ENCODE assay signal across 14 cellular contexts in genomic region chr3:11566916-11567315, GRCh38.
DNase-seq lines count a peak whose midpoint lies in the region; ATAC-seq, FAIRE-seq and TF ChIP-seq lines count a peak whose summit lies in the region.
"Had no signal": no experiment of that assay in that cellular context is flagged by ENCODE, and none has a peak within 500 bp of the region (broad histone marks: within the 10 kb centered on the region; RNA-seq: fewer than 3 reads in every experiment).

No MANE protein-coding gene starts in this region.

- BruUV-seq in HepG2 (replicated peaks; lab: Mats Ljungman, UMichigan), result no TSS peak
- no TSS peak for BruUV-seq in K562 (replicated peaks; lab: Mats Ljungman, UMichigan)

- H3K79me2 ChIP-seq in HepG2 (ENCODE audit: insufficient read depth, low read length) (peaks cover 58% of the 10 kb centered on the region), K562 (ENCODE audit: control insufficient read depth, insufficient read depth, low read length) (no peaks in the 10 kb centered on the region)

- no peak overlapping the region for H3K27ac ChIP-seq in HepG2 (ENCODE audit: extremely low read length, insufficient read depth, low read length)
- H3K27ac ChIP-seq in right lobe of liver, result no peak overlapping the region
- H3K27ac ChIP-seq in K562 (ENCODE audit: extremely low read depth, low read depth, low read length), result no peak overlapping the region
- no peak overlapping the region for H3K27ac ChIP-seq in naive thymus-derived CD4-positive, alpha-beta T cell (ENCODE audit: low read depth, low read length)

- H3K4me3 Mint-ChIP-seq in naive thymus-derived CD4-positive, alpha-beta T cell, result no peak overlapping the region
- no peak overlapping the region for H3K4me3 Mint-ChIP-seq in type B pancreatic cell
- H3K4me3 Mint-ChIP-seq: activated CD4-positive, alpha-beta T cell treated with anti-CD3 and anti-CD28 coated beads, Interleukin-2, amount 10 ng/mL, durations not matched to agents 7 days and 5 days had no signal

- H3K9ac ChIP-seq in HepG2 (ENCODE audit: insufficient read depth, low read depth, low read length) (no peak overlapping the region), K562 (ENCODE audit: insufficient read depth in 1 of 2, low read depth in 2 of 2, low read length in 2 of 2) (0 out of 4 replicates have a peak overlapping the region, but pooled peaks of 1 of the 2 experiments have one; percentile 7)

- FAIRE-seq in HepG2 (lab: Jason Lieb, UNC) (no peak), K562 (lab: Jason Lieb, UNC) (peak; percentile 35)

- no peak overlapping the region for H2AFZ ChIP-seq in HepG2 (ENCODE audit: low read length)
- H2AFZ ChIP-seq in K562 (ENCODE audit: low read depth, low read length), result no peak overlapping the region

- in situ Hi-C loops in HepG2 (cut with HindIII; ENCODE audit: extremely low pct_ligation_motif_present, low pct_unique_long_range_greater_than_20kb), result no loop called here
- in situ Hi-C loops in K562 (cut with MboI), result no loop called here

- no peaks in the 10 kb centered on the region for H3K27me3 ChIP-seq in HepG2 (ENCODE audit: control insufficient read depth in 1 of 2, insufficient read depth in 2 of 2, low read length in 2 of 2)
- no peaks in the 10 kb centered on the region for H3K27me3 ChIP-seq in right lobe of liver
- H3K27me3 ChIP-seq in K562 (ENCODE audit: control insufficient read depth in 2 of 2, insufficient read depth in 2 of 2, low read length in 2 of 2), result peaks cover 0 to 14% of the 10 kb centered on the region in 2 experiments; a peak in 1 of 5 replicates
- no peaks in the 10 kb centered on the region for H3K27me3 ChIP-seq in naive thymus-derived CD4-positive, alpha-beta T cell (ENCODE audit: control insufficient read depth in 2 of 2, insufficient read depth in 2 of 2, low read length in 2 of 2)
- H3K27me3 ChIP-seq: BE2C, heart left ventricle had no signal

- no peaks in the 10 kb centered on the region for H3K9me1 ChIP-seq in K562 (ENCODE audit: control insufficient read depth, insufficient read depth, low read length)

- H3K4me1 ChIP-seq in HepG2 (ENCODE audit: insufficient read depth, low read length) (no peaks in the 10 kb centered on the region), right lobe of liver (no peaks in the 10 kb centered on the region), K562 (replicated peaks in 1 of 2; ENCODE audit: control insufficient read depth in 2 of 2, insufficient read depth in 2 of 2, low read length in 2 of 2) (peaks cover 0 to 9% of the 10 kb centered on the region in 2 experiments; a peak in 1 of 5 replicates)
- no peaks in the 10 kb centered on the region for H3K4me1 ChIP-seq in naive thymus-derived CD4-positive, alpha-beta T cell (ENCODE audit: control insufficient read depth in 2 of 2, insufficient read depth in 2 of 2, low read length in 2 of 2)
- H3K4me1 ChIP-seq: BE2C had no signal

- H3K36me3 ChIP-seq in HepG2 (replicated peaks in 1 of 2; ENCODE audit: control insufficient read depth in 1 of 2, insufficient read depth in 2 of 2, low read length in 2 of 2) (peaks cover 39 to 83% of the 10 kb centered on the region in 2 experiments; a peak in 4 of 5 replicates), right lobe of liver (peaks cover 0 to 5% (median 1%) of the 10 kb centered on the region in 4 donors), K562 (ENCODE audit: control insufficient read depth, insufficient read depth, low read length) (no peaks in the 10 kb centered on the region; the same call in 2 of the 3 replicates)
- H3K36me3 ChIP-seq in naive thymus-derived CD4-positive, alpha-beta T cell (ENCODE audit: control insufficient read depth in 2 of 3, insufficient read depth in 3 of 3, low read length in 3 of 3), result peaks cover 0 to 56% (median 0%) of the 10 kb centered on the region in 3 experiments
- H3K36me3 ChIP-seq: BE2C had no signal

- H3K4me3 ChIP-seq in HepG2 (replicated peaks in 1 of 3; ENCODE audit: insufficient read depth in 1 of 3, low read depth in 2 of 3, low read length in 3 of 3) (no peak overlapping the region), right lobe of liver (no peak overlapping the region), K562 (no peak overlapping the region)
- no peak overlapping the region for H3K4me3 ChIP-seq in naive thymus-derived CD4-positive, alpha-beta T cell (ENCODE audit: low read length)
- H3K4me3 ChIP-seq: heart left ventricle, lung had no signal

- H3K9me3 Mint-ChIP-seq in naive thymus-derived CD4-positive, alpha-beta T cell, result no peaks in the 10 kb centered on the region
- H3K9me3 Mint-ChIP-seq in type B pancreatic cell, result no peaks in the 10 kb centered on the region
- H3K9me3 Mint-ChIP-seq: activated CD4-positive, alpha-beta T cell treated with anti-CD3 and anti-CD28 coated beads, Interleukin-2, amount 10 ng/mL, durations not matched to agents 7 days and 5 days had no signal

- CTCF ChIA-PET in HepG2 (lab: Yijun Ruan, JAX; ENCODE audit: low intra/inter-chr PET ratio, low total read pairs) (interaction anchor here (0.8 kb wide), 1 partner anchor 85 kb away, joined by 3 read pairs; no protein-coding TSS in a partner anchor), K562 (lab: Yijun Ruan, JAX; ENCODE audit: low intra/inter-chr PET ratio) (no interaction called here)
- CTCF ChIA-PET in naive thymus-derived CD4-positive, alpha-beta T cell (lab: Charles Lee), result no interaction called here

- peak overlapping the region in 8 of 9 donors; percentile 9 to 68 (median 42) for H3K27ac Mint-ChIP-seq in naive thymus-derived CD4-positive, alpha-beta T cell
- H3K27ac Mint-ChIP-seq in type B pancreatic cell, result peak overlapping the region; percentile 12

- ATAC-seq in HepG2 (no peak), right lobe of liver (no peak), K562 (peak; percentile 82), HG03439 (IDR thresholded peaks at IDR 0.05; ENCODE audit: unreplicated experiment) (no peak)
- no peak for ATAC-seq in naive thymus-derived CD4-positive, alpha-beta T cell
- ATAC-seq: heart left ventricle had no signal

- intact Hi-C loops in HepG2 (cut with micrococcal nuclease; ENCODE audit: unreplicated experiment), result no loop called here
- intact Hi-C loops in right lobe of liver (cut with DNase I), result no loop called here
- intact Hi-C loops in K562 (cut with micrococcal nuclease), result no loop called here
- intact Hi-C loops in naive thymus-derived CD4-positive, alpha-beta T cell (cut with micrococcal nuclease), result loop anchor here in 1 of 2 donors (5.0 kb wide), 1 partner anchor 75 kb away; the partner anchor contains the start of gene VGLL4

- TF ChIP-seq POLR2A in HepG2 (IDR thresholded peaks at IDR 0.05; ENCODE audit: insufficient read depth in 1 of 2, low read depth in 2 of 2, low read length in 2 of 2) (no peak), right lobe of liver (IDR thresholded peaks at IDR 0.05) (no peak), K562 (conservative IDR thresholded peaks at IDR 0.05) (no peak)

- H3K36me3 Mint-ChIP-seq in naive thymus-derived CD4-positive, alpha-beta T cell, result peaks cover 0 to 22% (median 5%) of the 10 kb centered on the region in 5 donors
- peaks cover 27% of the 10 kb centered on the region for H3K36me3 Mint-ChIP-seq in type B pancreatic cell

- TF ChIP-seq EP300 in HepG2 (IDR thresholded peaks at IDR 0.05; ENCODE audit: low read depth in 2 of 2, low read length in 2 of 2), result no peak
- TF ChIP-seq EP300 in HepG2 (CRISPR knock-in tag; IDR thresholded peaks at IDR 0.05; ENCODE audit: borderline replicate concordance), result no peak
- TF ChIP-seq EP300 in K562 (IDR thresholded peaks at IDR 0.05; ENCODE audit: low read length), result no peak

- DNase-seq in HepG2 (ENCODE audit: low spot score), result no peak
- DNase-seq in right lobe of liver, result no peak
- DNase-seq in K562 (ENCODE audit: extremely low read depth in 1 of 4, low spot score in 3 of 4), result peak; percentile 44 to 71 (median 62)
- no peak for DNase-seq in naive thymus-derived CD4-positive, alpha-beta T cell
- no peak for DNase-seq in type B pancreatic cell (ENCODE audit: extremely low spot score, unreplicated experiment)
- no peak for DNase-seq in NCI-H226
- no peak for DNase-seq in HK-2 (ENCODE audit: unreplicated experiment)
- DNase-seq: activated CD4-positive, alpha-beta T cell treated with anti-CD3 and anti-CD28 coated beads, Interleukin-2, amount 10 ng/mL, durations not matched to agents 7 days and 5 days; activated naive CD4-positive, alpha-beta T cell treated with Interleukin-2 at 50 U/mL for 16 hours; BE2C; NCI-H1436 had no signal

- H4K20me1 ChIP-seq in HepG2 (ENCODE audit: insufficient read depth, low read length) (peaks cover 32% of the 10 kb centered on the region; the same call in 1 of the 2 replicates), K562 (replicated peaks; ENCODE audit: control insufficient read depth, insufficient read depth, low read length) (peaks cover 14% of the 10 kb centered on the region)

- WGBS in HepG2 (ENCODE audit: low lambda C conversion rate), result over 99% methylated on average over 15 of the region's 17 CpGs
- WGBS in right lobe of liver (ENCODE audit: insufficient coverage, low coverage, low lambda C conversion rate, missing lambda C conversion rate), result 96% methylated on average over 3 of the region's 17 CpGs
- 72% methylated on average over 17 of the region's 17 CpGs for WGBS in K562 (ENCODE audit: insufficient coverage, low coverage, missing lambda C conversion rate)

- POLR2A ChIA-PET in HepG2 (lab: Yijun Ruan, JAX), result no interaction called here
- POLR2A ChIA-PET in K562 (lab: Yijun Ruan, JAX), result interaction anchor here (1.8 kb wide), 1 partner anchor 10 kb away, joined by 4 read pairs; no protein-coding TSS in a partner anchor
- POLR2A ChIA-PET in naive thymus-derived CD4-positive, alpha-beta T cell (lab: Charles Lee), result no interaction called here

- H3K9me3 ChIP-seq in HepG2 (ENCODE audit: low read length), result no peaks in the 10 kb centered on the region
- no peaks in the 10 kb centered on the region for H3K9me3 ChIP-seq in right lobe of liver
- no peaks in the 10 kb centered on the region for H3K9me3 ChIP-seq in K562 (replicated peaks; ENCODE audit: control insufficient read depth, insufficient read depth, low read depth, low read length)
- no peaks in the 10 kb centered on the region for H3K9me3 ChIP-seq in naive thymus-derived CD4-positive, alpha-beta T cell (ENCODE audit: control insufficient read depth in 2 of 3, low read length in 3 of 3)
- H3K9me3 ChIP-seq: BE2C, heart left ventricle had no signal

- no peaks in the 10 kb centered on the region for H3K27me3 Mint-ChIP-seq in naive thymus-derived CD4-positive, alpha-beta T cell
- no peaks in the 10 kb centered on the region for H3K27me3 Mint-ChIP-seq in type B pancreatic cell
- H3K27me3 Mint-ChIP-seq: activated CD4-positive, alpha-beta T cell treated with anti-CD3 and anti-CD28 coated beads, Interleukin-2, amount 10 ng/mL, durations not matched to agents 7 days and 5 days had no signal

- H3K4me2 ChIP-seq in HepG2 (ENCODE audit: low read depth, low read length) (no peak overlapping the region), K562 (ENCODE audit: insufficient read depth, low read length) (no peak overlapping the region)

- TF ChIP-seq RAD21 in HepG2 (CRISPR knock-in tag; IDR thresholded peaks at IDR 0.05) (no peak), K562 (CRISPR knock-in tag; conservative IDR thresholded peaks at IDR 0.05 in 1 of 2, IDR thresholded peaks at IDR 0.05 in 1 of 2) (no peak)

- peaks cover 3 to 18% (median 9%) of the 10 kb centered on the region in 7 donors for H3K4me1 Mint-ChIP-seq in naive thymus-derived CD4-positive, alpha-beta T cell
- H3K4me1 Mint-ChIP-seq in type B pancreatic cell (ENCODE audit: unreplicated experiment), result peaks cover 20% of the 10 kb centered on the region
- H3K4me1 Mint-ChIP-seq: activated CD4-positive, alpha-beta T cell treated with anti-CD3 and anti-CD28 coated beads, Interleukin-2, amount 10 ng/mL, durations not matched to agents 7 days and 5 days had no signal

- TF ChIP-seq CTCF in HepG2 (CRISPR knock-in tag; IDR thresholded peaks at IDR 0.05) (no peak), right lobe of liver (IDR thresholded peaks at IDR 0.05) (no peak), K562 (IDR thresholded peaks at IDR 0.05 in 2 of 3, conservative IDR thresholded peaks at IDR 0.05 in 1 of 3; ENCODE audit: insufficient read depth in 2 of 3, low read depth in 1 of 3, low read length in 3 of 3) (peak; percentile 35 to 71 (median 55)), type B pancreatic cell (conservative IDR thresholded peaks at IDR 0.05) (peak; percentile 39)

Comparison
In these comparisons a context has a peak if more than half of its experiments do, and no peak if none do; other contexts are left out.
1. DNase-seq: peak in K562 (4 of 4); none in HepG2 (single experiment), right lobe of liver (0 of 3), naive thymus-derived CD4-positive, alpha-beta T cell (0 of 9), type B pancreatic cell (single experiment), NCI-H226 (single experiment) and HK-2 (single experiment).
2. CTCF ChIP-seq: peak in K562 (3 of 3) and type B pancreatic cell (single experiment); none in HepG2 (single experiment) and right lobe of liver (0 of 4).
3. Of the 241 proteins assayed by ChIP-seq in both HepG2 and K562: peak only in HepG2: none; only in K562: CREM, CTCF and ZBTB33; in both: none; in neither: 238.